Comparison of ENCODE assay signal across 1 cellular context in the genomic region with DNA sequence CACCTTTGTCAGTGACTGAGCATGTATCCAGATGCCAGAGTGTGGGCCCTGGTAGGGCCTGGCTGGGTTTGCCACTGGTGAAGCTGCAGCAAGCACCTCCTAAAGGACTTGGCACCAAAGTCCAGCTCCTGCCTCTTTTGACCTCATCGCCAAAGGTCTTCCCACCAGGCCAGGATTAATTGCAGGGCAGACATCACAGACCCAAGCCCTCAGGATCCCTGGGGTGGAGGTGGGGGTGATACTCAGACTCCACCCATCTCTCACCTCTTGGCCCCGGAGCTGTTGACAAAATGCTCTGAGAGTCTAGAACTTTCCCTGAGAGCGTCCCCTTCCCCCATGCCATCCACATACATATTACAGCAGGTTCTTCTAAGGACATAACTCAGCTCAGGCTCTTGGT.
TF ChIP-seq lines count a peak whose summit lies in the region.

No MANE protein-coding gene starts in this region.

TF ChIP-seq in K562, 482 proteins besides CTCF, POLR2A, EP300 and RAD21:
- TF ChIP-seq ZNF764 (CRISPR knock-in tag; IDR thresholded peaks at IDR 0.05; ENCODE audit: low read depth) (no peak), ZNF232 (CRISPR knock-in tag; IDR thresholded peaks at IDR 0.05) (no peak), HNRNPK (IDR thresholded peaks at IDR 0.05; ENCODE audit: low read depth, low read length, poor library complexity, severe bottlenecking) (no peak), DPF2 (IDR thresholded peaks at IDR 0.05) (no peak), FOXA3 (CRISPR knock-in tag; conservative IDR thresholded peaks at IDR 0.05 in 1 of 2, IDR thresholded peaks at IDR 0.05 in 1 of 2) (no peak), ZFP1 (CRISPR knock-in tag; IDR thresholded peaks at IDR 0.05) (no peak)
